11 cellular contexts compared by ENCODE assay signal in the genomic region with DNA sequence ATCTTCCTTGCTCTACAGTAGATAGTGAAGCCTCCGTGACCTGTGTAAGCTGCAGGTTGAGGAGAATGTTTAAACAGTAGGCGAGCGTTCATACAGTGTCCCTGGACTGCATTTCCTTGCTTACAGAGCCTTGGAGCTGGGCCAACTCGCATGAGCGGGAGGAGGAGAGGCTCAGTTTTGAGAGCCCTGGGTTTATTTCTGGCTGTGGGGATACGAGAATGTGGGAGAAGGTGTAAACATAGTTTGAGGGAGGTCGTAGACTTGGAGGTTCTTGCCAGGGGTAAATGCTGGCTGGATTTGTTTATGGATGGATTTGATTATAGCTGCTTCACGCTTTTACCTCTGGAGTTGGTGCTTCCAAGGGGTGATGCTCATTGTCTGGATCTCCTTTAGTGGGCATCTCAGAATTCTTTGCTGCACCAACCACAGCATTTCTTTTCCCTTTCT. TPM values are rescaled to one million over a fixed set of nuclear protein-coding genes. Genes with fewer than 3 reads are reported as not detected.
DNase-seq lines count a peak whose midpoint lies in the region; ATAC-seq, FAIRE-seq and TF ChIP-seq lines count a peak whose summit lies in the region.
"Had no signal": no experiment of that assay in that cellular context is flagged by ENCODE, and none has a peak within 500 bp of the region (broad histone marks: within the 10 kb centered on the region; RNA-seq: fewer than 3 reads in every experiment).

No MANE protein-coding gene starts in this region.

- H3K4me3 Mint-ChIP-seq in activated CD8-positive, alpha-beta memory T cell treated with anti-CD3 and anti-CD28 coated beads, Interleukin-2, amount 10 ng/mL, durations not matched to agents 7 days and 5 days, result no peak overlapping the region

- peaks cover 5% of the 10 kb centered on the region for H3K79me1 ChIP-seq in H1 (ENCODE audit: low read depth, low read length)

- no peaks in the 10 kb centered on the region for H3K27me3 ChIP-seq in A673 (replicated peaks; ENCODE audit: insufficient read depth, low read depth, low read length, poor library complexity)
- H3K27me3 ChIP-seq in H1 (replicated peaks in 1 of 4; ENCODE audit: control insufficient read depth in 3 of 4, extremely low read depth in 1 of 4, insufficient read depth in 3 of 4, low read length in 3 of 4), result no peaks in the 10 kb centered on the region

- H4K5ac ChIP-seq in H1 (ENCODE audit: insufficient read length, low read depth, low read length), result no peak overlapping the region

- no peak overlapping the region for H3K56ac ChIP-seq in H1 (replicated peaks; ENCODE audit: insufficient read length, low read depth, low read length)

- H3K4me3 ChIP-seq in A673 (ENCODE audit: low read depth, low read length, poor library complexity, severe bottlenecking) (no peak overlapping the region), H1 (ENCODE audit: extremely low read depth in 1 of 4, insufficient read depth in 2 of 4, low read depth in 3 of 4, low read length in 4 of 4) (peak overlapping the region in 2 of 4 experiments; percentile 11 to 14; a peak in 5 of 8 replicates), mucosa of descending colon (no peak overlapping the region)

- H3K79me2 ChIP-seq in H1 (ENCODE audit: control insufficient read depth in 1 of 2, insufficient read depth in 2 of 2, low read length in 2 of 2), result peaks cover 24 to 96% of the 10 kb centered on the region in 2 experiments

- DNase-seq in A673 (ENCODE audit: low spot score), result peak; percentile 81
- DNase-seq in NCI-H2196 treated with DMSO at 0.1 percent for 48 hours (lab: John Stamatoyannopoulos, UW; ENCODE audit: unreplicated experiment), result peak; percentile 46
- DNase-seq in H1 (ENCODE audit: low read depth in 1 of 2, low spot score in 2 of 2), result no peak
- peak; percentile 82 to 89 (median 84) for DNase-seq in mucosa of descending colon
- no peak for DNase-seq in activated CD8-positive, alpha-beta memory T cell treated with anti-CD3 and anti-CD28 coated beads, Interleukin-2, amount 10 ng/mL, durations not matched to agents 7 days and 5 days
- DNase-seq: GOT3 had no signal

- intact Hi-C loops in A673 (cut with micrococcal nuclease; ENCODE audit: unreplicated experiment), result no loop called here
- intact Hi-C loops in mucosa of descending colon (cut with DNase I, micrococcal nuclease), result no loop called here

- ATAC-seq in mucosa of descending colon (peak; percentile 69), GM21423 (IDR thresholded peaks at IDR 0.05; ENCODE audit: unreplicated experiment) (no peak), HG03469 (IDR thresholded peaks at IDR 0.05; ENCODE audit: unreplicated experiment) (no peak), HG02678 (IDR thresholded peaks at IDR 0.05; ENCODE audit: unreplicated experiment) (no peak)
- no peak for ATAC-seq in activated CD8-positive, alpha-beta memory T cell treated with anti-CD3 and anti-CD28 coated beads, Interleukin-2, amount 10 ng/mL, durations not matched to agents 7 days and 5 days

- peaks cover 0 to 8% of the 10 kb centered on the region in 2 experiments for H4K20me1 ChIP-seq in H1 (replicated peaks in 1 of 2; ENCODE audit: control insufficient read depth in 1 of 2, insufficient read depth in 2 of 2, low read length in 2 of 2)

- H3K27me3 Mint-ChIP-seq in activated CD8-positive, alpha-beta memory T cell treated with anti-CD3 and anti-CD28 coated beads, Interleukin-2, amount 10 ng/mL, durations not matched to agents 7 days and 5 days, result no peaks in the 10 kb centered on the region

- H3K18ac ChIP-seq in H1 (ENCODE audit: extremely low read depth, low read length), result no peak overlapping the region

- BruUV-seq in A673 (replicated peaks; lab: Mats Ljungman, UMichigan), result no TSS peak

- no peak overlapping the region for H3K27ac Mint-ChIP-seq in activated CD8-positive, alpha-beta memory T cell treated with anti-CD3 and anti-CD28 coated beads, Interleukin-2, amount 10 ng/mL, durations not matched to agents 7 days and 5 days

- no peak overlapping the region for H2AFZ ChIP-seq in H1 (ENCODE audit: low read length)

- POLR2A ChIA-PET in A673 (lab: Charles Lee; ENCODE audit: low non-redundant PET) (no interaction called here), H1 (lab: Charles Lee; ENCODE audit: partially characterized antibody) (interaction anchor here (0.7 to 1.5 kb wide), 7 partner anchors 9 to 45 kb away, joined by 3 to 6 read pairs (median 3); no protein-coding TSS in a partner anchor)

- peak overlapping the region; percentile 86 for H2BK5ac ChIP-seq in H1 (ENCODE audit: low read depth, low read length)

- FAIRE-seq in H1 (lab: Jason Lieb, UNC), result no peak

- H3K4me2 ChIP-seq in H1 (ENCODE audit: insufficient read depth in 1 of 2, low read depth in 2 of 2, low read length in 2 of 2), result peak overlapping the region; percentile 54 to 77

- TF ChIP-seq POLR2A in H1 (IDR thresholded peaks at IDR 0.05; ENCODE audit: control extremely low read depth in 1 of 2, low read depth in 2 of 2, low read length in 2 of 2), result no peak

- H3K36me3 Mint-ChIP-seq in activated CD8-positive, alpha-beta memory T cell treated with anti-CD3 and anti-CD28 coated beads, Interleukin-2, amount 10 ng/mL, durations not matched to agents 7 days and 5 days, result peaks cover 4% of the 10 kb centered on the region

- no peak for TF ChIP-seq CTCF in A673 (conservative IDR thresholded peaks at IDR 0.05; ENCODE audit: low read depth, low read length)
- no peak for TF ChIP-seq CTCF in H1 (IDR thresholded peaks at IDR 0.05; ENCODE audit: control extremely low read depth in 1 of 3, insufficient read depth in 1 of 3, low read depth in 1 of 3, low read length in 3 of 3)
- TF ChIP-seq CTCF in mucosa of descending colon (IDR thresholded peaks at IDR 0.05), result no peak

- H3K9me3 ChIP-seq in A673 (ENCODE audit: low read depth, low read length, poor library complexity, severe bottlenecking) (no peaks in the 10 kb centered on the region), H1 (ENCODE audit: insufficient read depth in 2 of 2, low read depth in 1 of 2, low read length in 1 of 2) (no peaks in the 10 kb centered on the region), mucosa of descending colon (no peaks in the 10 kb centered on the region)
- H3K9me3 ChIP-seq: neutrophil had no signal

- no peak overlapping the region for H4K91ac ChIP-seq in H1 (replicated peaks; ENCODE audit: insufficient read length, low read length)

- peak overlapping the region; percentile 62 for H2BK12ac ChIP-seq in H1 (ENCODE audit: low read depth, low read length)

- H3K4me1 ChIP-seq in A673 (ENCODE audit: insufficient read depth, low read length, poor library complexity, severe bottlenecking), result peaks cover 64% of the 10 kb centered on the region
- peaks cover 7 to 37% (median 35%) of the 10 kb centered on the region in 4 experiments for H3K4me1 ChIP-seq in H1 (replicated peaks in 1 of 4; ENCODE audit: control insufficient read depth in 3 of 4, insufficient read depth in 4 of 4, low read length in 3 of 4)
- peaks cover 66% of the 10 kb centered on the region for H3K4me1 ChIP-seq in mucosa of descending colon (ENCODE audit: low read depth)

- H3K9ac ChIP-seq in H1 (replicated peaks in 1 of 4; ENCODE audit: extremely low read depth in 1 of 4, low read depth in 3 of 4, low read length in 3 of 4), result peak overlapping the region in 1 of 4 experiments; percentile 61; a peak in 1 of 7 replicates

- H3K27ac ChIP-seq in A673 (ENCODE audit: low read depth, low read length, poor library complexity, severe bottlenecking), result no peak overlapping the region
- no peak overlapping the region for H3K27ac ChIP-seq in H1 (ENCODE audit: low read depth, low read length)
- H3K27ac ChIP-seq: C4-2B, neutrophil had no signal

- no peak overlapping the region for H3K4ac ChIP-seq in H1 (replicated peaks; ENCODE audit: insufficient read length, low read depth, low read length)

- H3K9me3 Mint-ChIP-seq in activated CD8-positive, alpha-beta memory T cell treated with anti-CD3 and anti-CD28 coated beads, Interleukin-2, amount 10 ng/mL, durations not matched to agents 7 days and 5 days (ENCODE audit: low read depth), result no peaks in the 10 kb centered on the region

- no peaks in the 10 kb centered on the region for H3K36me3 ChIP-seq in A673 (ENCODE audit: insufficient read depth, low read length, poor library complexity, severe bottlenecking)
- H3K36me3 ChIP-seq in H1 (ENCODE audit: control insufficient read depth in 2 of 4, insufficient read depth in 4 of 4, low read length in 3 of 4), result no peaks in the 10 kb centered on the region
- no peaks in the 10 kb centered on the region for H3K36me3 ChIP-seq in mucosa of descending colon (ENCODE audit: low read depth)
- H3K36me3 ChIP-seq: neutrophil had no signal

- no peak for TF ChIP-seq EP300 in H1 (IDR thresholded peaks at IDR 0.05; ENCODE audit: borderline replicate concordance in 1 of 2, low read depth in 2 of 2, low read length in 2 of 2)

- H2AK5ac ChIP-seq in H1 (ENCODE audit: low read depth, low read length), result no peak overlapping the region

- H3K23me2 ChIP-seq in H1 (ENCODE audit: low read depth, low read length), result peaks cover 5% of the 10 kb centered on the region; the same call in 1 of the 2 replicates

- H2BK15ac ChIP-seq in H1 (ENCODE audit: low read length), result no peak overlapping the region

- H3K4me1 Mint-ChIP-seq in activated CD8-positive, alpha-beta memory T cell treated with anti-CD3 and anti-CD28 coated beads, Interleukin-2, amount 10 ng/mL, durations not matched to agents 7 days and 5 days, result peaks cover 22% of the 10 kb centered on the region

- H3K23ac ChIP-seq in H1 (ENCODE audit: insufficient read length), result no peak overlapping the region

- no peak overlapping the region for H3K14ac ChIP-seq in H1 (ENCODE audit: insufficient read length)

- TF ChIP-seq RAD21 in H1 (IDR thresholded peaks at IDR 0.05 in 1 of 2, conservative IDR thresholded peaks at IDR 0.05 in 1 of 2; ENCODE audit: low read depth in 2 of 2, low read length in 2 of 2), result no peak

- CTCF ChIA-PET in A673 (lab: Charles Lee), result interaction anchor here (1.6 kb wide), 1 partner anchor 18 kb away, joined by 3 read pairs; no protein-coding TSS in a partner anchor
- CTCF ChIA-PET in H1 (lab: Charles Lee; ENCODE audit: partially characterized antibody), result interaction anchor here (0.6 to 1.9 kb wide), 14 partner anchors 8 to 84 kb away, joined by 3 to 14 read pairs (median 4); no protein-coding TSS in a partner anchor
- CTCF ChIA-PET in activated CD8-positive, alpha-beta memory T cell treated with anti-CD3 and anti-CD28 coated beads, Interleukin-2, amount 10 ng/mL, durations not matched to agents 7 days and 5 days (lab: Charles Lee), result interaction anchor here (1.6 kb wide), 1 partner anchor 12 kb away, joined by 4 read pairs; no protein-coding TSS in a partner anchor

- no peak overlapping the region for H2BK120ac ChIP-seq in H1 (replicated peaks; ENCODE audit: low read depth, low read length)

- peak overlapping the region; percentile 93; the same call in 1 of the 2 replicates for H2BK20ac ChIP-seq in H1 (ENCODE audit: low read length)

- WGBS in H1 (ENCODE audit: extremely low coverage in 1 of 2, insufficient coverage in 1 of 2, insufficient read length in 1 of 2, insufficient replicate concordance in 2 of 2, low coverage in 1 of 2, low lambda C conversion rate in 2 of 2, missing lambda C conversion rate in 1 of 2), 2 experiments, result 32% methylated on average over 8 of the region's 8 CpGs; no CpG with 5 or more reads in 1 of the 2 experiments

- no peak overlapping the region for H4K8ac ChIP-seq in H1 (ENCODE audit: extremely low read depth, insufficient read depth, low read length)

RNA-seq across cellular contexts. Expression of gene CRIM1, which starts 20.8 kb away (rescaled TPM):
- 35.3 and 46.5 TPM in 2 replicates for total RNA-seq in A673 (2021)
- total RNA-seq in H1 (2021; fragmentation: NEBNext Ultra II Directional; extraction: Animal tissue kit (Norgen Biotek cat#: 25700)), result 27.4 and 28.4 TPM in 2 replicates
- polyA plus RNA-seq in H1 (2011; rRNA removed), result 9.4 and 13.8 TPM in 2 replicates
- polyA plus RNA-seq in H1 (2011; cell fraction: cytosol; rRNA removed), result 13.0 TPM
- polyA plus RNA-seq in H1 (2011; cell fraction: nucleus; rRNA removed), result 46.3 TPM
- 9.4 to 16.8 TPM (median 12.1 TPM) in 4 replicates for polyA plus RNA-seq in H1 (2012, experiment 1 of 2)
- polyA plus RNA-seq in H1 (2012, experiment 2 of 2), result 1.1 TPM
- 18.4 TPM for polyA plus RNA-seq in H1 (2013, experiment 1 of 2)
- polyA plus RNA-seq in H1 (2013, experiment 2 of 2), result 18.2 TPM
- polyA minus RNA-seq in H1 (2011; rRNA and poly(A)+ RNA removed), result 73.3 and 108 TPM in 2 replicates
- 54.9 TPM for polyA minus RNA-seq in H1 (2011; cell fraction: cytosol; rRNA and poly(A)+ RNA removed)
- polyA minus RNA-seq in H1 (2011; cell fraction: nucleus; rRNA and poly(A)+ RNA removed), result 133 TPM
- total RNA-seq in mucosa of descending colon, result 100 to 1,000 TPM in 1 of 3 donors, 10 to 100 TPM in 2; 66.9 to 104 (median 85.8) TPM
- total RNA-seq in activated CD8-positive, alpha-beta memory T cell treated with anti-CD3 and anti-CD28 coated beads, Interleukin-2, amount 10 ng/mL, durations not matched to agents 7 days and 5 days, result 10 to 100 TPM; 12.6 to 17.6 TPM

Comparison
In these comparisons a context has a peak if more than half of its experiments do, and no peak if none do; other contexts are left out.
1. DNase-seq: peak in A673 (single experiment), NCI-H2196 treated with DMSO at 0.1 percent for 48 hours (single experiment) and mucosa of descending colon (3 of 3); none in H1 (0 of 2) and activated CD8-positive, alpha-beta memory T cell treated with anti-CD3 and anti-CD28 coated beads, Interleukin-2, amount 10 ng/mL, durations not matched to agents 7 days and 5 days (single experiment).